ENCODE assay signal across 21 cellular contexts in genomic region chr4:133812236-133812635, GRCh38.
DNase-seq lines count a peak whose midpoint lies in the region; ATAC-seq, FAIRE-seq and TF ChIP-seq lines count a peak whose summit lies in the region.
"Had no signal": no experiment of that assay in that cellular context is flagged by ENCODE, and none has a peak within 500 bp of the region (broad histone marks: within the 10 kb centered on the region; RNA-seq: fewer than 3 reads in every experiment).

No MANE protein-coding gene starts in this region.

- no peak overlapping the region for H3K4me3 Mint-ChIP-seq in neural progenitor cell
- H3K4me3 Mint-ChIP-seq: CD4-positive, alpha-beta T cell; HFFc6 had no signal

- H3K27me3 ChIP-seq in neural progenitor cell: no peaks in the 10 kb centered on the region

- DNase-seq in NCI-H226 (peak; percentile 55), neural progenitor cell (ENCODE audit: low spot score) (no peak), sciatic nerve (ENCODE audit: low spot score) (peak; percentile 28), COLO668 (lab: John Stamatoyannopoulos, UW; ENCODE audit: unreplicated experiment) (no peak), kidney glomerular epithelial cell (lab: John Stamatoyannopoulos, UW) (no peak), GM12892 (ENCODE audit: insufficient read length) (no peak)
- DNase-seq: ACHN; Calu3; CD4-positive, alpha-beta T cell; DMS79 treated with DMSO at 0.1 percent for 48 hours; EL; GM23248; HFFc6; KG1 had no signal

- H3K27ac Mint-ChIP-seq in neural progenitor cell: no peak overlapping the region
- H3K27ac Mint-ChIP-seq: CD4-positive, alpha-beta T cell; HFFc6 had no signal

- FAIRE-seq in GM12892 (lab: Jason Lieb, UNC): no peak
- FAIRE-seq: A204.1, GM12878, GM19239, H54 had no signal

- H2AFZ ChIP-seq in neural progenitor cell (replicated peaks): peak overlapping the region; percentile 97
- H2AFZ ChIP-seq: GM23248 had no signal

- H3K36me3 ChIP-seq in neural progenitor cell: no peaks in the 10 kb centered on the region

- H3K4me1 Mint-ChIP-seq in neural progenitor cell: peaks cover 2% of the 10 kb centered on the region

- ATAC-seq in sciatic nerve: no peak
- ATAC-seq in HG03460 (IDR thresholded peaks at IDR 0.05; ENCODE audit: unreplicated experiment): no peak
- ATAC-seq: GM12878, HCT116 had no signal

- no peaks in the 10 kb centered on the region for H3F3A ChIP-seq in neural progenitor cell (ENCODE audit: low read depth)

- H3K27me3 Mint-ChIP-seq in neural progenitor cell (ENCODE audit: insufficient read depth, low read depth): no peaks in the 10 kb centered on the region
- H3K27me3 Mint-ChIP-seq: CD4-positive, alpha-beta T cell had no signal

- H3K9ac ChIP-seq in neural progenitor cell: no peak overlapping the region
- H3K9ac ChIP-seq: GM23248 had no signal

- peaks cover 5% of the 10 kb centered on the region for H3K9me3 Mint-ChIP-seq in neural progenitor cell
- H3K9me3 Mint-ChIP-seq: HFFc6 had no signal

- intact Hi-C loops in sciatic nerve (cut with DNase I): no loop called here

- H3K4me2 ChIP-seq in neural progenitor cell: no peak overlapping the region

- H3K27ac ChIP-seq in neural progenitor cell: no peak overlapping the region
- H3K27ac ChIP-seq: C4-2B, GM23248 had no signal

- no peak overlapping the region for H3K4me3 ChIP-seq in neural progenitor cell
- H3K4me3 ChIP-seq: GM12878, GM23248 had no signal

- H4K20me1 ChIP-seq in neural progenitor cell (ENCODE audit: low read depth): no peaks in the 10 kb centered on the region

- no peak for TF ChIP-seq POLR2A in GM12892 (IDR thresholded peaks at IDR 0.05; ENCODE audit: low read depth, low read length)

- H3K9me3 ChIP-seq in neural progenitor cell (ENCODE audit: low read depth): peaks cover 2% of the 10 kb centered on the region

- H3K79me2 ChIP-seq in neural progenitor cell (ENCODE audit: low read depth): no peaks in the 10 kb centered on the region

- TF ChIP-seq CTCF in neural progenitor cell (IDR thresholded peaks at IDR 0.05): no peak

- H3K36me3 Mint-ChIP-seq in neural progenitor cell: no peaks in the 10 kb centered on the region

- peaks cover 4% of the 10 kb centered on the region for H3K4me1 ChIP-seq in neural progenitor cell

Comparison
In these comparisons a context has a peak if more than half of its experiments do, and no peak if none do; other contexts are left out.
1. DNase-seq: peak in NCI-H226 (single experiment) and sciatic nerve (single experiment); none in neural progenitor cell (single experiment), COLO668 (single experiment), kidney glomerular epithelial cell (single experiment) and GM12892 (single experiment).